Comparison of ENCODE assay signal across 8 cellular contexts in genomic region chr7:140212100-140212881, GRCh38. TPM values are rescaled to one million over a fixed set of nuclear protein-coding genes. Genes with fewer than 3 reads are reported as not detected.
DNase-seq lines count a peak whose midpoint lies in the region; ATAC-seq and TF ChIP-seq lines count a peak whose summit lies in the region.

No MANE protein-coding gene starts in this region.

- H3K4me3 ChIP-seq in suprapubic skin (no peak overlapping the region), mesenchymal stem cell (ENCODE audit: insufficient read depth in 1 of 2, low read depth in 1 of 2, low read length in 2 of 2) (no peak overlapping the region)

- peak; percentile 57 for ATAC-seq in HG02981 (IDR thresholded peaks at IDR 0.05; ENCODE audit: unreplicated experiment)
- ATAC-seq in activated CD8-positive, alpha-beta T cell treated with anti-CD3 and anti-CD28 coated beads for 36 hours = peak; percentile 65

- peaks cover 2% of the 10 kb centered on the region for H3K9me3 Mint-ChIP-seq in activated CD8-positive, alpha-beta T cell treated with anti-CD3 and anti-CD28 coated beads for 36 hours

- intact Hi-C loops in activated CD8-positive, alpha-beta T cell treated with anti-CD3 and anti-CD28 coated beads for 36 hours (cut with micrococcal nuclease) = no loop called here

- H3K9me3 ChIP-seq in suprapubic skin (no peaks in the 10 kb centered on the region), mesenchymal stem cell (ENCODE audit: control insufficient read depth, low read length) (no peaks in the 10 kb centered on the region)

- peak; percentile 25 to 35 (median 32) for DNase-seq in stimulated activated CD4-positive, alpha-beta T cell treated with anti-CD3 and anti-CD28 coated beads, Interleukin-12 subunit alpha, Interleukin-12 subunit beta, amount 100 ng/mL, for 48 hours (ENCODE audit: low read depth in 2 of 3, low spot score in 1 of 3)
- DNase-seq in stimulated activated CD4-positive, alpha-beta T cell treated with anti-CD3 and anti-CD28 coated beads, Interleukin-4, amount 100 ng/mL, for 4 hours = no peak
- peak; percentile 52 for DNase-seq in activated CD8-positive, alpha-beta T cell treated with anti-CD3 and anti-CD28 coated beads for 36 hours
- DNase-seq in suprapubic skin (ENCODE audit: low spot score in 2 of 2) (no peak), mesenchymal stem cell (no peak), MV-4-11 (lab: John Stamatoyannopoulos, UW) (no peak), SK-N-DZ (ENCODE audit: low spot score) (no peak)

- H4K8ac ChIP-seq in mesenchymal stem cell (ENCODE audit: low read length) = no peak overlapping the region

- no peak for TF ChIP-seq EP300 in suprapubic skin (IDR thresholded peaks at IDR 0.05)

- no peaks in the 10 kb centered on the region for H3K27me3 ChIP-seq in suprapubic skin
- H3K27me3 ChIP-seq in mesenchymal stem cell (ENCODE audit: control insufficient read depth in 1 of 2, insufficient read depth in 1 of 2, low read length in 2 of 2) = peaks cover 0 to 48% of the 10 kb centered on the region in 2 experiments

- CTCF ChIA-PET in activated CD8-positive, alpha-beta T cell treated with anti-CD3 and anti-CD28 coated beads for 36 hours (lab: Charles Lee) = no interaction called here

- TF ChIP-seq CTCF in activated CD8-positive, alpha-beta T cell treated with anti-CD3 and anti-CD28 coated beads for 36 hours (IDR thresholded peaks at IDR 0.05) = no peak
- no peak for TF ChIP-seq CTCF in suprapubic skin (IDR thresholded peaks at IDR 0.05)

- H4K91ac ChIP-seq in mesenchymal stem cell (ENCODE audit: low read length) = no peak overlapping the region

- no peak overlapping the region for H2BK12ac ChIP-seq in mesenchymal stem cell (ENCODE audit: low read length in 2 of 2)

- no peak overlapping the region for H2AFZ ChIP-seq in mesenchymal stem cell (ENCODE audit: low read depth, low read length)

- POLR2A ChIA-PET in activated CD8-positive, alpha-beta T cell treated with anti-CD3 and anti-CD28 coated beads for 36 hours (lab: Charles Lee) = interaction anchor here (0.6 to 5.7 kb wide), 3 partner anchors 18 to 50 kb away, joined by 3 to 24 read pairs (median 3); no protein-coding TSS in a partner anchor

- H3K36me3 ChIP-seq in suprapubic skin (no peaks in the 10 kb centered on the region), mesenchymal stem cell (ENCODE audit: control insufficient read depth in 1 of 2, insufficient read depth in 2 of 2, low read depth in 1 of 2, low read length in 2 of 2) (no peaks in the 10 kb centered on the region)

- H3K27ac ChIP-seq in suprapubic skin (peak overlapping the region; percentile 8), mesenchymal stem cell (ENCODE audit: low read length, poor library complexity, severe bottlenecking) (no peak overlapping the region)

- no peak overlapping the region for H3K23ac ChIP-seq in mesenchymal stem cell (ENCODE audit: low read length in 2 of 2)

- H3K36me3 Mint-ChIP-seq in activated CD8-positive, alpha-beta T cell treated with anti-CD3 and anti-CD28 coated beads for 36 hours (ENCODE audit: low read depth) = no peaks in the 10 kb centered on the region

- no peaks in the 10 kb centered on the region for H3K79me1 ChIP-seq in mesenchymal stem cell (replicated peaks; ENCODE audit: low read length, poor library complexity, severe bottlenecking)

- peaks cover 19% of the 10 kb centered on the region for H3K4me1 ChIP-seq in suprapubic skin
- no peaks in the 10 kb centered on the region for H3K4me1 ChIP-seq in mesenchymal stem cell (ENCODE audit: control insufficient read depth, insufficient read depth, low read depth, low read length)

- no peaks in the 10 kb centered on the region for H3K27me3 Mint-ChIP-seq in activated CD8-positive, alpha-beta T cell treated with anti-CD3 and anti-CD28 coated beads for 36 hours

- no peak for TF ChIP-seq POLR2A in suprapubic skin (IDR thresholded peaks at IDR 0.05)

- no peak overlapping the region for H2AK5ac ChIP-seq in mesenchymal stem cell (ENCODE audit: low read length, severe bottlenecking)

- H3K4me2 ChIP-seq in mesenchymal stem cell (ENCODE audit: low read length, poor library complexity, severe bottlenecking) = no peak overlapping the region

- H3K4ac ChIP-seq in mesenchymal stem cell (ENCODE audit: low read depth in 1 of 2, low read length in 2 of 2) = no peak overlapping the region

- H3K4me3 Mint-ChIP-seq in activated CD8-positive, alpha-beta T cell treated with anti-CD3 and anti-CD28 coated beads for 36 hours = no peak overlapping the region

- H3K18ac ChIP-seq in mesenchymal stem cell (ENCODE audit: low read depth in 1 of 2, low read length in 2 of 2) = no peak overlapping the region

- no peak overlapping the region for H2BK5ac ChIP-seq in mesenchymal stem cell (ENCODE audit: low read depth, low read length, poor library complexity, severe bottlenecking)

- H3K27ac Mint-ChIP-seq in activated CD8-positive, alpha-beta T cell treated with anti-CD3 and anti-CD28 coated beads for 36 hours = peak overlapping the region; percentile 43

- 58% methylated on average over 10 of the region's 10 CpGs for WGBS in suprapubic skin
- 81% methylated on average over 10 of the region's 10 CpGs for WGBS in mesenchymal stem cell

- peaks cover 52% of the 10 kb centered on the region for H3K4me1 Mint-ChIP-seq in activated CD8-positive, alpha-beta T cell treated with anti-CD3 and anti-CD28 coated beads for 36 hours (ENCODE audit: low read depth)

- no peak overlapping the region for H2BK15ac ChIP-seq in mesenchymal stem cell (ENCODE audit: low read depth, poor library complexity, severe bottlenecking)

- no peak overlapping the region for H3K9ac ChIP-seq in mesenchymal stem cell (ENCODE audit: low read length)

- no peak overlapping the region for H3K14ac ChIP-seq in mesenchymal stem cell (ENCODE audit: low read length in 2 of 2)

- H2BK120ac ChIP-seq in mesenchymal stem cell (ENCODE audit: low read depth, low read length) = no peak overlapping the region

RNA-seq across cellular contexts. Expression of gene KDM7A, which starts 35.5 kb away (rescaled TPM):
- total RNA-seq in activated CD8-positive, alpha-beta T cell treated with anti-CD3 and anti-CD28 coated beads for 36 hours = 10 to 100 TPM; 21.1 to 22.9 TPM
- 100 to 1,000 TPM in 1 of 4 donors, 10 to 100 TPM in 3; 29.0 to 104 (median 35.1) TPM for total RNA-seq in suprapubic skin
- 1.7 TPM for polyA plus RNA-seq in mesenchymal stem cell (2013, experiment 1 of 2)
- 1.5 TPM for polyA plus RNA-seq in mesenchymal stem cell (2013, experiment 2 of 2)
- polyA plus RNA-seq in SK-N-DZ (2014; cell fraction: cytosol; rRNA removed) = 5.6 and 6.2 TPM in 2 replicates
- polyA plus RNA-seq in SK-N-DZ (2014; cell fraction: nucleus; rRNA removed) = 5.9 and 15.1 TPM in 2 replicates

Comparison
In these comparisons a context has a peak if more than half of its experiments do, and no peak if none do; other contexts are left out.
1. DNase-seq: peak in stimulated activated CD4-positive, alpha-beta T cell treated with anti-CD3 and anti-CD28 coated beads, Interleukin-12 subunit alpha, Interleukin-12 subunit beta, amount 100 ng/mL, for 48 hours (3 of 3) and activated CD8-positive, alpha-beta T cell treated with anti-CD3 and anti-CD28 coated beads for 36 hours (single experiment); none in stimulated activated CD4-positive, alpha-beta T cell treated with anti-CD3 and anti-CD28 coated beads, Interleukin-4, amount 100 ng/mL, for 4 hours (0 of 2), suprapubic skin (0 of 2), mesenchymal stem cell (single experiment), MV-4-11 (single experiment) and SK-N-DZ (single experiment).